Comparison of ENCODE assay signal across 8 cellular contexts in genomic region chr20:645318-646106, GRCh38. TPM values are rescaled to one million over a fixed set of nuclear protein-coding genes. Genes with fewer than 3 reads are reported as not detected.
A peak's percentile ranks its signal among the peaks of the same experiment; 100 is the strongest.
DNase-seq lines count a peak whose midpoint lies in the region; ATAC-seq and TF ChIP-seq lines count a peak whose summit lies in the region.

No MANE protein-coding gene starts in this region.

- H3K4me1 ChIP-seq in SJCRH30 = no peaks in the 10 kb centered on the region

- H3K4me3 Mint-ChIP-seq in glutamatergic neuron (ENCODE audit: unreplicated experiment) (no peak overlapping the region), progenitor cell of endocrine pancreas (ENCODE audit: low read depth) (no peak overlapping the region)

- TF ChIP-seq CTCF in C4-2B (conservative IDR thresholded peaks at IDR 0.05) (peak; percentile 94), LNCaP clone FGC (IDR thresholded peaks at IDR 0.05; ENCODE audit: control insufficient read depth, extremely low read depth, insufficient read depth) (peak; percentile 95), glutamatergic neuron (IDR thresholded peaks at IDR 0.05; ENCODE audit: partially characterized antibody, unreplicated experiment) (peak; percentile 95), progenitor cell of endocrine pancreas (IDR thresholded peaks at IDR 0.05; ENCODE audit: unreplicated experiment) (peak; percentile 97)

- ATAC-seq in GM19455 (IDR thresholded peaks at IDR 0.05; ENCODE audit: unreplicated experiment) = peak; percentile 68

- no peaks in the 10 kb centered on the region for H3K9me3 ChIP-seq in SJCRH30 (replicated peaks)

- H3K27me3 ChIP-seq in SJCRH30 = no peaks in the 10 kb centered on the region

- peaks cover 13% of the 10 kb centered on the region for H3K9me3 Mint-ChIP-seq in glutamatergic neuron (ENCODE audit: unreplicated experiment)
- no peaks in the 10 kb centered on the region for H3K9me3 Mint-ChIP-seq in progenitor cell of endocrine pancreas (ENCODE audit: low read depth)

- H3K27me3 Mint-ChIP-seq in glutamatergic neuron (ENCODE audit: unreplicated experiment) (peaks cover 9% of the 10 kb centered on the region), progenitor cell of endocrine pancreas (no peaks in the 10 kb centered on the region)

- H3K4me1 Mint-ChIP-seq in glutamatergic neuron (ENCODE audit: low read depth, unreplicated experiment) = peaks cover 19% of the 10 kb centered on the region
- peaks cover 6% of the 10 kb centered on the region for H3K4me1 Mint-ChIP-seq in progenitor cell of endocrine pancreas (ENCODE audit: low read depth)

- no peak for DNase-seq in LNCaP clone FGC (ENCODE audit: low read depth)
- peak; percentile 68 to 82 for DNase-seq in SJCRH30
- DNase-seq in activated naive CD4-positive, alpha-beta T cell treated with Interleukin-2 at 50 U/mL for 16 hours = peak; percentile 72
- DNase-seq in glutamatergic neuron = peak; percentile 92
- peak; percentile 77 for DNase-seq in progenitor cell of endocrine pancreas (ENCODE audit: low spot score, unreplicated experiment)
- DNase-seq in SKM-1 treated with dmso at 0.1 percent for 144 hours (lab: John Stamatoyannopoulos, UW; ENCODE audit: unreplicated experiment) = no peak

- H3K27ac ChIP-seq in C4-2B = no peak overlapping the region
- H3K27ac ChIP-seq in SJCRH30 = no peak overlapping the region

- peaks cover 6% of the 10 kb centered on the region for H3K36me3 Mint-ChIP-seq in glutamatergic neuron (ENCODE audit: unreplicated experiment)
- peaks cover 18% of the 10 kb centered on the region for H3K36me3 Mint-ChIP-seq in progenitor cell of endocrine pancreas (ENCODE audit: insufficient read depth)

- H3K36me3 ChIP-seq in SJCRH30 = peaks cover 12% of the 10 kb centered on the region; the same call in 1 of the 2 replicates

- H3K27ac Mint-ChIP-seq in glutamatergic neuron (ENCODE audit: unreplicated experiment) (peak overlapping the region; percentile 52), progenitor cell of endocrine pancreas (no peak overlapping the region)

- H3K4me3 ChIP-seq in LNCaP clone FGC (ENCODE audit: low read depth, low read length) (no peak overlapping the region), SJCRH30 (no peak overlapping the region)

RNA-seq across cellular contexts. Expression of gene SRXN1, which starts 7.5 kb away (rescaled TPM):
- 6.7 and 7.0 TPM in 2 replicates for total RNA-seq in SJCRH30 (2014; rRNA removed; shearing (Covaris generic))
- total RNA-seq in glutamatergic neuron (ENCODE audit: unreplicated experiment) (6.3 TPM), progenitor cell of endocrine pancreas (12.0 and 13.8 TPM in 2 replicates)

RNA-seq across cellular contexts. Expression of gene SCRT2, which starts 30.1 kb away (rescaled TPM):
- not detected in 2 replicates for total RNA-seq in SJCRH30 (2014; rRNA removed; shearing (Covaris generic))
- total RNA-seq in glutamatergic neuron (ENCODE audit: unreplicated experiment) = 28.0 TPM
- total RNA-seq in progenitor cell of endocrine pancreas = not detected in 2 replicates

RNA-seq across cellular contexts. Expression of gene TCF15, which starts 35.4 kb away (rescaled TPM):
- total RNA-seq in SJCRH30 (2014; rRNA removed; shearing (Covaris generic)) = not detected in 2 replicates
- 19.7 TPM for total RNA-seq in glutamatergic neuron (ENCODE audit: unreplicated experiment)
- total RNA-seq in progenitor cell of endocrine pancreas = not detected in 2 replicates

Comparison
In these comparisons a context has a peak if more than half of its experiments do, and no peak if none do; other contexts are left out.
1. DNase-seq: peak in SJCRH30 (2 of 2), activated naive CD4-positive, alpha-beta T cell treated with Interleukin-2 at 50 U/mL for 16 hours (single experiment), glutamatergic neuron (single experiment) and progenitor cell of endocrine pancreas (single experiment); none in LNCaP clone FGC (single experiment) and SKM-1 treated with dmso at 0.1 percent for 144 hours (single experiment).
2. RNA of gene SCRT2, which starts 30.1 kb away (total RNA-seq): 28.0 TPM in glutamatergic neuron (single experiment); not detected in progenitor cell of endocrine pancreas and not detected in SJCRH30; every median in the first group is over 10 times any median in the second.
3. RNA of gene TCF15, which starts 35.4 kb away (total RNA-seq): 19.7 TPM in glutamatergic neuron (single experiment); not detected in progenitor cell of endocrine pancreas and not detected in SJCRH30; every median in the first group is over 10 times any median in the second.
4. Peak in every context shown above with its lines, with median percentiles within 50 percentile points of each other: CTCF ChIP-seq.